ENCODE assay signal across 24 cellular contexts in the genomic region with DNA sequence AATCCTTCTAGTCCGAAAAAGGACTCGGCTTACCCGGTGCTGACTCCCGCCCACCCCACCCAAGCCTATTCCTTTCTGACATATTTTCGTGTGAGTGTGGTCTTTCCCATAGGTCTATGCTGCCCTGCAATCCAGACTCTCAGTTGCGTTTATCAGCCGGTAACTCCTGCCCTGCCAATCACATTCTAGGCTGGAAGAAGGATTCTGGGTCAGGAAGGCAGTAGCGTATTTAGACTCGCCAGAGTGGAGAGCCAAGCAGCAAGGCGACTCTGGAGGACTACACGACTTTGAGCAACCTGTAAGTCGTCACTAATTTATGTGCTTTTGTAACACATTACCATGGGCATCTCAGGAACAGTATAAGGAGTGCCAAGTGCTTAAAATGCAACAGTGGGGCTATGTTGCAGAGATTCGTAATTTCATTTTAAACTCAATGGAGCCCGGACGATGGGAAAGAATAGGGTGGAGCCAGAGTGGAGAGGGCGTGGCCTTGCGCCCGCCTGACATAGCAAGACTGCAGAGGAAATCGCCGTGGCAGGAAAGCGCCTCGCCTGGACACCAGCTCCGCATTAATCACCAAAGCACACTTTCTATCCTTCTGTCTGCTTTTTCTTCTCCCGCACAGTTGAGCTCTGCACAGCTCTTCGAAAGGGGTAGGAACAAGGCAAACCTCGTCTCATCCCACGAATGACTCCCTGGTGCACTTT.
DNase-seq lines count a peak whose midpoint lies in the region; TF ChIP-seq lines count a peak whose summit lies in the region.
"Had no signal": no experiment of that assay in that cellular context is flagged by ENCODE, and none has a peak within 500 bp of the region (broad histone marks: within the 10 kb centered on the region; RNA-seq: fewer than 3 reads in every experiment).

No MANE protein-coding gene starts in this region.

- intact Hi-C loops in testis (cut with DNase I; ENCODE audit: low total_unique reads): no loop called here

- no peaks in the 10 kb centered on the region for H3K27me3 ChIP-seq in testis
- H3K27me3 ChIP-seq: BLaER1, Peyer's patch had no signal

- TF ChIP-seq POLR2A in testis (IDR thresholded peaks at IDR 0.05): no peak

- no peaks in the 10 kb centered on the region for H3K4me1 ChIP-seq in testis
- H3K4me1 ChIP-seq: BLaER1, Caco-2, Peyer's patch had no signal

- TF ChIP-seq CTCF in testis (IDR thresholded peaks at IDR 0.05) (no peak), GM13976 (IDR thresholded peaks at IDR 0.05; ENCODE audit: borderline replicate concordance, control extremely low read depth, extremely low read depth, insufficient read depth, missing control alignments) (no peak)

- WGBS in testis, 2 donors: 51 to 74% methylated on average over 27 of the region's 27 CpGs

- H3K36me3 ChIP-seq in testis (ENCODE audit: low read depth, missing control alignments): no peaks in the 10 kb centered on the region
- H3K36me3 ChIP-seq: BLaER1, Peyer's patch had no signal

- H3K9me3 ChIP-seq in testis: no peaks in the 10 kb centered on the region
- H3K9me3 ChIP-seq: BLaER1, Caco-2, Peyer's patch had no signal

- in situ Hi-C loops in G401 (cut with HindIII; ENCODE audit: low sequenced_read_pairs) (no loop called here), SK-MEL-5 (cut with HindIII; ENCODE audit: low pct_unique_long_range_greater_than_20kb, low sequenced_read_pairs) (no loop called here), GM13976 (cut with MboI; ENCODE audit: low sequenced_read_pairs, unreplicated experiment) (no loop called here)

- peak overlapping the region in 1 of 2 donors; percentile 15 for H3K4me3 ChIP-seq in testis
- H3K4me3 ChIP-seq: BLaER1, GM23248, Peyer's patch had no signal

- H3K27ac ChIP-seq in testis: no peak overlapping the region
- H3K27ac ChIP-seq: BLaER1, GM23248, HL-60, Peyer's patch had no signal

- DNase-seq in G401 (ENCODE audit: low spot score) (peak; percentile 71), NCI-H146 treated with DMSO at 0.1 percent for 48 hours (lab: John Stamatoyannopoulos, UW; ENCODE audit: unreplicated experiment) (peak; percentile 6), SK-MEL-5 (ENCODE audit: low read depth, low spot score) (peak; percentile 43), testis (peak; percentile 17), GM19238 (ENCODE audit: insufficient read length, low spot score) (no peak), GM13976 (ENCODE audit: low spot score) (no peak), SKM-1 treated with dmso at 0.1 percent for 144 hours (lab: John Stamatoyannopoulos, UW; ENCODE audit: unreplicated experiment) (no peak)
- DNase-seq: ACHN; Caco-2; CD4-positive, alpha-beta memory T cell; GDM1; GM23248; H9; HFFc6; KG1; MV-4-11; NCI-H1417; NCI-H187 treated with DMSO at 0.1 percent for 48 hours; NCI-H69; Peyer's patch; SW 1271; T-helper 17 cell had no signal

Comparison
In these comparisons a context has a peak if more than half of its experiments do, and no peak if none do; other contexts are left out.
1. DNase-seq: peak in G401 (single experiment), NCI-H146 treated with DMSO at 0.1 percent for 48 hours (single experiment), SK-MEL-5 (single experiment) and testis (single experiment); none in GM19238 (single experiment), GM13976 (single experiment) and SKM-1 treated with dmso at 0.1 percent for 144 hours (single experiment).